In genomic region chr1:40665335-40666171, GRCh38 we compare ENCODE assay signal across 7 cellular contexts.
A peak's percentile ranks its signal among the peaks of the same experiment; 100 is the strongest.
DNase-seq lines count a peak whose midpoint lies in the region; ATAC-seq and TF ChIP-seq lines count a peak whose summit lies in the region.

TSS of gene RIMS3 (minus strand) at chr1:40665682. CDS start at chr1:40641925, 23,757 bp downstream.

- peak; percentile 81 for ATAC-seq in GM18498 (IDR thresholded peaks at IDR 0.05; ENCODE audit: unreplicated experiment)
- peak; percentile 66 for ATAC-seq in HG02938 (IDR thresholded peaks at IDR 0.05; ENCODE audit: unreplicated experiment)

- peak within 1 kb of the TSS in 1 of 2 donors; percentile 42 for H3K4me3 ChIP-seq in cardiac fibroblast (replicated peaks in 1 of 2; ENCODE audit: low read depth in 2 of 2, low read length in 2 of 2)

- TF ChIP-seq CTCF in cardiac fibroblast (IDR thresholded peaks at IDR 0.05; ENCODE audit: low read depth, low read length) = no peak

- DNase-seq in NCI-H2107 (lab: John Stamatoyannopoulos, UW) = peak; percentile 67
- DNase-seq in activated CD4-positive, CD25-positive, alpha-beta regulatory T cell (lab: John Stamatoyannopoulos, UW) = peak; percentile 58 to 76 (median 68)
- peak; percentile 34 to 46 for DNase-seq in cardiac fibroblast (ENCODE audit: low read depth in 2 of 2)
- peak; percentile 35 for DNase-seq in kidney glomerular epithelial cell (lab: John Stamatoyannopoulos, UW)
- DNase-seq in stimulated activated CD4-positive, alpha-beta T cell treated with anti-CD3 and anti-CD28 coated beads, Interleukin-1b, Interleukin-23, amount 100 ng/mL, for 4 hours (ENCODE audit: low read depth in 2 of 2) = peak; percentile 84 to 86

Comparison
In these comparisons a context has a peak if more than half of its experiments do, and no peak if none do; other contexts are left out.
1. DNase-seq: peak in every context shown above with its lines; median percentile 85 in stimulated activated CD4-positive, alpha-beta T cell treated with anti-CD3 and anti-CD28 coated beads, Interleukin-1b, Interleukin-23, amount 100 ng/mL, for 4 hours; 68 in activated CD4-positive, CD25-positive, alpha-beta regulatory T cell; 67 in NCI-H2107; 40 in cardiac fibroblast; 35 in kidney glomerular epithelial cell.